Comparison of ENCODE assay signal across 3 cellular contexts in genomic region chr1:53703174-53703573, GRCh38.
A peak's percentile ranks its signal among the peaks of the same experiment; 100 is the strongest.
TF ChIP-seq lines count a peak whose summit lies in the region.

No MANE protein-coding gene starts in this region.

TF ChIP-seq in HEK293, 187 proteins besides CTCF, POLR2A, EP300 and RAD21:
- TF ChIP-seq GLI2 (tag by site-specific recombination; IDR thresholded peaks at IDR 0.05; ENCODE audit: borderline replicate concordance, low read depth) (no peak), ZNF121 (tag by site-specific recombination; IDR thresholded peaks at IDR 0.05) (peak; percentile 94), ZFP69B (tag by site-specific recombination; IDR thresholded peaks at IDR 0.05) (no peak)

TF ChIP-seq in WTC11, 78 proteins besides CTCF, POLR2A, EP300 and RAD21:
- no peak for TF ChIP-seq ETV6 (CRISPR knock-in tag; IDR thresholded peaks at IDR 0.05)
- no peak for TF ChIP-seq ZNF512 (CRISPR knock-in tag; IDR thresholded peaks at IDR 0.05; ENCODE audit: borderline replicate concordance)
- TF ChIP-seq ZNF281 (CRISPR knock-in tag; IDR thresholded peaks at IDR 0.05), result no peak
- peak; percentile 65; the same call in 1 of the 2 replicates for TF ChIP-seq ZNF121 (CRISPR knock-in tag; IDR thresholded peaks at IDR 0.05)
- TF ChIP-seq MAX (CRISPR knock-in tag; IDR thresholded peaks at IDR 0.05), result no peak

TF ChIP-seq in H1, 55 proteins besides CTCF, POLR2A, EP300 and RAD21:
- TF ChIP-seq EZH2 (IDR thresholded peaks at IDR 0.05; ENCODE audit: low read depth, low read length, severe bottlenecking), result no peak
- TF ChIP-seq NANOG (IDR thresholded peaks at IDR 0.05; ENCODE audit: insufficient read depth, low read depth, low read length, poor library complexity, severe bottlenecking), result no peak
- TF ChIP-seq CBX8 (IDR thresholded peaks at IDR 0.05; ENCODE audit: borderline replicate concordance, low read depth, low read length), result no peak
- TF ChIP-seq HDAC2 (IDR thresholded peaks at IDR 0.05; ENCODE audit: borderline replicate concordance in 1 of 2, low read depth in 2 of 2, low read length in 2 of 2), result no peak
- TF ChIP-seq ZNF274 (IDR thresholded peaks at IDR 0.05; ENCODE audit: borderline replicate concordance, extremely low read depth, low read length), result no peak
- no peak for TF ChIP-seq TAF7 (optimal IDR thresholded peaks at IDR 0.05; ENCODE audit: borderline replicate concordance, low read depth, low read length)
- TF ChIP-seq CEBPB (IDR thresholded peaks at IDR 0.05; ENCODE audit: low read depth, low read length), result no peak
- TF ChIP-seq POU5F1 (IDR thresholded peaks at IDR 0.05; ENCODE audit: low read depth, low read length), result no peak
- TF ChIP-seq CREB1 (IDR thresholded peaks at IDR 0.05), result no peak
TF ChIP-seq in H1: peak in this region for 0.
